In the genomic region with DNA sequence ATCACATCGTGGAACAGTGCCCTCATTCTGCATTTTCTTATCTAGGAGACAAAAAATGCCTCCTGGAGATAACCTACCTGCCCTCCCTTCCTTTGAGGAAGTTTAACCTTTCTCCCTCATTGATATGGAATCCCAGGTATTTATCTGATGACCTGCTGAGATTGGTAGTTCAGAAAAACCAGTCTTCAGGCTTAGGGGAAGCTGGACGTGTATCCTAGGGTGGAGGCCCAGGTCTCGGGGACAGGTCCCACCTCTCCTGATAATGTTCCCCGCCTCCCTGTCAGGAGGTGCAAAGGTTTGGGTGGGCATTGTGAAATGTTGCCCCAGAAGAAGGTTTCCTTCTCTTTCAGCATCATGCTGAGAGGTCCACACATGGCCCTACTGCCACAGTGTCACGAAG, we compare ENCODE assay signal across 22 cellular contexts.
DNase-seq lines count a peak whose midpoint lies in the region; ATAC-seq, FAIRE-seq and TF ChIP-seq lines count a peak whose summit lies in the region.
"Had no signal": no experiment of that assay in that cellular context is flagged by ENCODE, and none has a peak within 500 bp of the region (broad histone marks: within the 10 kb centered on the region; RNA-seq: fewer than 3 reads in every experiment).

No MANE protein-coding gene starts in this region.

- 49 to 88% methylated on average over 1 to 5 of the region's 5 CpGs for WGBS in endodermal cell (ENCODE audit: insufficient coverage in 1 of 2, insufficient read length in 1 of 2), 2 experiments

- TF ChIP-seq POLR2A in H54 (IDR thresholded peaks at IDR 0.05; ENCODE audit: low read depth, low read length): no peak

- H3K9ac ChIP-seq in BLaER1 (no peak overlapping the region), HUES48 (ENCODE audit: low read depth, low read length) (no peak overlapping the region), endodermal cell (ENCODE audit: extremely low read depth, low read length, poor library complexity, severe bottlenecking) (no peak overlapping the region), colonic mucosa (ENCODE audit: low read depth in 2 of 2, low read length in 2 of 2) (no peak overlapping the region)
- H3K9ac ChIP-seq: KMS-11 had no signal

- no peak overlapping the region for H3K4me3 ChIP-seq in BLaER1
- no peak overlapping the region for H3K4me3 ChIP-seq in HUES48 (ENCODE audit: low read depth, low read length)
- peak overlapping the region; percentile 4 for H3K4me3 ChIP-seq in endodermal cell (ENCODE audit: low read length)
- H3K4me3 ChIP-seq in colonic mucosa: no peak overlapping the region

- H3K36me3 Mint-ChIP-seq in endodermal cell (ENCODE audit: low read depth): no peaks in the 10 kb centered on the region
- H3K36me3 Mint-ChIP-seq: IgD-negative memory B cell had no signal

- intact Hi-C loops in colonic mucosa (cut with DNase I): no loop called here

- no peaks in the 10 kb centered on the region for H4K20me1 ChIP-seq in BLaER1

- H3K27me3 ChIP-seq in BLaER1 (no peaks in the 10 kb centered on the region), HUES48 (ENCODE audit: control insufficient read depth, insufficient read depth, low read length) (no peaks in the 10 kb centered on the region), endodermal cell (ENCODE audit: control insufficient read depth, insufficient read depth, low read length, poor library complexity, severe bottlenecking) (no peaks in the 10 kb centered on the region), colonic mucosa (no peaks in the 10 kb centered on the region)

- ATAC-seq in GM21381 (IDR thresholded peaks at IDR 0.05; ENCODE audit: unreplicated experiment): no peak

- H3K9me3 ChIP-seq in BLaER1: no peaks in the 10 kb centered on the region
- H3K9me3 ChIP-seq in HUES48 (ENCODE audit: control insufficient read depth, insufficient read depth, low read length): no peaks in the 10 kb centered on the region
- no peaks in the 10 kb centered on the region for H3K9me3 ChIP-seq in endodermal cell (ENCODE audit: control insufficient read depth, low read length)
- no peaks in the 10 kb centered on the region for H3K9me3 ChIP-seq in colonic mucosa

- peaks cover 20% of the 10 kb centered on the region for H3K27me3 Mint-ChIP-seq in endodermal cell (ENCODE audit: insufficient read depth)

- H3K4me3 Mint-ChIP-seq in endodermal cell: no peak overlapping the region
- H3K4me3 Mint-ChIP-seq: B cell had no signal

- no peaks in the 10 kb centered on the region for H3K9me3 Mint-ChIP-seq in endodermal cell

- H3K36me3 ChIP-seq in BLaER1 (no peaks in the 10 kb centered on the region), HUES48 (ENCODE audit: control insufficient read depth, insufficient read depth, low read length) (no peaks in the 10 kb centered on the region), endodermal cell (ENCODE audit: control insufficient read depth, insufficient read depth, low read length) (no peaks in the 10 kb centered on the region), colonic mucosa (no peaks in the 10 kb centered on the region)

- H3K27ac ChIP-seq in BLaER1 (no peak overlapping the region), HUES48 (ENCODE audit: low read depth, low read length) (peak overlapping the region; percentile 38), endodermal cell (ENCODE audit: low read depth, low read length) (no peak overlapping the region), colonic mucosa (no peak overlapping the region)
- H3K27ac ChIP-seq: 22Rv1, KMS-11 had no signal

- peak overlapping the region; percentile 64 for H3K4me2 ChIP-seq in BLaER1
- H3K4me2 ChIP-seq: KMS-11 had no signal

- peaks cover 34% of the 10 kb centered on the region for H3K4me1 Mint-ChIP-seq in endodermal cell

- FAIRE-seq in H54 (lab: Jason Lieb, UNC): no peak
- FAIRE-seq: D721Med, G401.6, H1 had no signal

- H3K27ac Mint-ChIP-seq in endodermal cell: no peak overlapping the region
- H3K27ac Mint-ChIP-seq: B cell, IgD-negative memory B cell had no signal

- H3K4me1 ChIP-seq in BLaER1: peaks cover 40% of the 10 kb centered on the region
- peaks cover 11% of the 10 kb centered on the region for H3K4me1 ChIP-seq in HUES48 (ENCODE audit: control insufficient read depth, insufficient read depth, low read length)
- H3K4me1 ChIP-seq in endodermal cell (ENCODE audit: control insufficient read depth, insufficient read depth, low read length): peaks cover 20% of the 10 kb centered on the region
- no peaks in the 10 kb centered on the region for H3K4me1 ChIP-seq in colonic mucosa

- DNase-seq in endodermal cell: peak; percentile 70
- DNase-seq in islet precursor cell: peak; percentile 69
- DNase-seq in glomerular visceral epithelial cell (ENCODE audit: extremely low spot score): no peak
- DNase-seq in colonic mucosa: no peak
- DNase-seq in H54 (ENCODE audit: insufficient read length, low spot score): no peak
- DNase-seq: DMS53, MM.1S, NCI-H2029, NCI-H446 treated with DMSO at 0.1 percent for 48 hours, NCI-H526 treated with DMSO at 0.1 percent for 48 hours, Right ventricle myocardium superior, RPMI8226 had no signal

- no peak for TF ChIP-seq CTCF in endodermal cell (conservative IDR thresholded peaks at IDR 0.05)
- no peak for TF ChIP-seq CTCF in colonic mucosa (IDR thresholded peaks at IDR 0.05)

Comparison
In these comparisons a context has a peak if more than half of its experiments do, and no peak if none do; other contexts are left out.
1. DNase-seq: peak in endodermal cell (single experiment) and islet precursor cell (single experiment); none in glomerular visceral epithelial cell (single experiment), colonic mucosa (single experiment) and H54 (single experiment).